8 cellular contexts compared by ENCODE assay signal in genomic region chrX:40108084-40108958, GRCh38. TPM values are rescaled to one million over a fixed set of nuclear protein-coding genes. Genes with fewer than 3 reads are reported as not detected.
DNase-seq lines count a peak whose midpoint lies in the region; ATAC-seq and TF ChIP-seq lines count a peak whose summit lies in the region.

No MANE protein-coding gene starts in this region.

- H2AFZ ChIP-seq in IMR-90 (replicated peaks; ENCODE audit: low read length, poor library complexity), result peak overlapping the region; percentile 83

- TF ChIP-seq RAD21 in IMR-90 (IDR thresholded peaks at IDR 0.05; ENCODE audit: low read length), result no peak

- peak overlapping the region; percentile 71 for H3K27ac ChIP-seq in IMR-90 (ENCODE audit: insufficient read depth, low read length)

- H3K4ac ChIP-seq in IMR-90 (ENCODE audit: low read depth, low read length), result peak overlapping the region; percentile 63

- no peaks in the 10 kb centered on the region; a peak in 1 of 4 replicates for H3K79me1 ChIP-seq in IMR-90 (ENCODE audit: low read depth in 1 of 2, low read length in 2 of 2)

- H3K4me1 ChIP-seq in IMR-90 (ENCODE audit: control insufficient read depth, insufficient read depth, low read length), result peaks cover 10% of the 10 kb centered on the region
- H3K4me1 ChIP-seq in skeletal muscle satellite cell (ENCODE audit: control insufficient read depth, insufficient read depth, low read length), result peaks cover 32% of the 10 kb centered on the region

- TF ChIP-seq CTCF in IMR-90 (conservative IDR thresholded peaks at IDR 0.05; ENCODE audit: low read depth, low read length), result no peak

- H4K91ac ChIP-seq in IMR-90 (ENCODE audit: insufficient read depth, low read depth, low read length), result peak overlapping the region; percentile 21; the same call in 1 of the 2 replicates

- peak overlapping the region; percentile 21; the same call in 1 of the 2 replicates for H2BK20ac ChIP-seq in IMR-90 (ENCODE audit: low read depth, low read length)

- in situ Hi-C loops in IMR-90 (cut with MboI; ENCODE audit: low sequenced_read_pairs), result loop anchor here (5.0 kb wide), 1 partner anchor 64 kb away; no protein-coding TSS in a partner anchor

- H3K9me1 ChIP-seq in IMR-90 (ENCODE audit: insufficient read depth, low read length), result no peaks in the 10 kb centered on the region

- WGBS in IMR-90 (ENCODE audit: extremely low coverage in 2 of 2, insufficient read length in 1 of 2), 2 experiments, result 18% methylated on average over 17 of the region's 73 CpGs; no CpG with 5 or more reads in 1 of the 2 experiments

- H2BK15ac ChIP-seq in IMR-90 (ENCODE audit: low read depth, low read length), result no peak overlapping the region

- peak overlapping the region; percentile 53 for H2AK9ac ChIP-seq in IMR-90 (replicated peaks; ENCODE audit: low read depth, low read length, poor library complexity)

- no peak overlapping the region; the same call in 1 of the 2 replicates for H3K18ac ChIP-seq in IMR-90 (ENCODE audit: low read depth, low read length)

- peak overlapping the region; percentile 19; the same call in 1 of the 2 replicates for H2BK120ac ChIP-seq in IMR-90 (ENCODE audit: low read depth, low read length)

- TF ChIP-seq POLR2A in IMR-90 (IDR thresholded peaks at IDR 0.05; ENCODE audit: low read depth, low read length), result no peak

- no peak overlapping the region for H3K14ac ChIP-seq in IMR-90 (replicated peaks; ENCODE audit: low read depth, low read length)

- H4K8ac ChIP-seq in IMR-90 (ENCODE audit: low read depth in 2 of 2, low read length in 2 of 2), result peak overlapping the region in 1 of 2 experiments; percentile 35; a peak in 1 of 4 replicates

- no peaks in the 10 kb centered on the region for H3K36me3 ChIP-seq in IMR-90 (ENCODE audit: control insufficient read depth, insufficient read depth, low read length)
- no peaks in the 10 kb centered on the region for H3K36me3 ChIP-seq in skeletal muscle satellite cell (ENCODE audit: insufficient read depth, low read length)

- no peaks in the 10 kb centered on the region for H4K20me1 ChIP-seq in IMR-90 (ENCODE audit: insufficient read depth, low read length)

- peak overlapping the region; percentile 46 for H3K9ac ChIP-seq in IMR-90 (ENCODE audit: low read depth, low read length)
- peak overlapping the region; percentile 51 for H3K9ac ChIP-seq in skeletal muscle satellite cell (ENCODE audit: low read depth, low read length)

- dilution Hi-C loops in IMR-90 (cut with HindIII; ENCODE audit: low sequenced_read_pairs, unreplicated experiment), result no loop called here

- intact Hi-C loops in IMR-90 (cut with micrococcal nuclease), result loop anchor here (5.0 kb wide), 2 partner anchors 34 to 139 kb away; no protein-coding TSS in a partner anchor

- no TSS peak for BruUV-seq in IMR-90 (replicated peaks; lab: Mats Ljungman, UMichigan)

- POLR2A ChIA-PET in IMR-90 (lab: Charles Lee; ENCODE audit: unreplicated experiment), result no interaction called here

- CTCF ChIA-PET in IMR-90 (lab: Yijun Ruan, JAX), result no interaction called here

- no peak overlapping the region for H4K5ac ChIP-seq in IMR-90 (ENCODE audit: low read depth, low read length)

- peak overlapping the region; percentile 85 for H3K4me2 ChIP-seq in IMR-90 (ENCODE audit: low read depth, low read length)
- H3K4me2 ChIP-seq in skeletal muscle satellite cell (ENCODE audit: low read length), result peak overlapping the region; percentile 90

- peak overlapping the region; percentile 52; the same call in 1 of the 2 replicates for H3K23ac ChIP-seq in IMR-90 (ENCODE audit: low read depth, low read length)

- H2AK5ac ChIP-seq in IMR-90 (ENCODE audit: low read depth, low read length), result no peak overlapping the region

- no peak overlapping the region for H3K56ac ChIP-seq in IMR-90 (ENCODE audit: extremely low read depth, insufficient read depth, low read length)

- no peaks in the 10 kb centered on the region for H3K9me3 ChIP-seq in IMR-90 (ENCODE audit: control insufficient read depth, insufficient read depth, low read length)
- peaks cover 12% of the 10 kb centered on the region for H3K9me3 ChIP-seq in iPS-18c (ENCODE audit: control insufficient read depth, insufficient read depth, low read length)
- H3K9me3 ChIP-seq in skeletal muscle satellite cell (replicated peaks; ENCODE audit: low read length), result no peaks in the 10 kb centered on the region

- H3K4me3 ChIP-seq in IMR-90 (ENCODE audit: insufficient read depth, low read depth, low read length) (peak overlapping the region; percentile 49), iPS-18c (ENCODE audit: insufficient read depth, low read depth, low read length) (peak overlapping the region; percentile 55), skeletal muscle satellite cell (ENCODE audit: low read length) (peak overlapping the region; percentile 74)

- DNase-seq in COLO668 (lab: John Stamatoyannopoulos, UW; ENCODE audit: unreplicated experiment) (peak; percentile 88), IMR-90 (no peak), anterior cingulate cortex (lab: John Stamatoyannopoulos, UW) (peak in 37 of 58 donors; percentile 2 to 63 (median 26)), mesenteric fat pad (ENCODE audit: low spot score) (no peak)

- ATAC-seq in IMR-90 (ENCODE audit: low read depth) (0 out of 2 replicates have a peak, but pooled peaks have one; percentile 1), GM18868 (IDR thresholded peaks at IDR 0.05; ENCODE audit: unreplicated experiment) (no peak), GM21737 (IDR thresholded peaks at IDR 0.05; ENCODE audit: unreplicated experiment) (no peak)

- H3K27me3 ChIP-seq in IMR-90 (ENCODE audit: control insufficient read depth, insufficient read depth, low read length) (peaks cover 4% of the 10 kb centered on the region; the same call in 1 of the 2 replicates), skeletal muscle satellite cell (ENCODE audit: control insufficient read depth, insufficient read depth, low read length) (peaks cover 21% of the 10 kb centered on the region)

- peak overlapping the region; percentile 53 for H2BK5ac ChIP-seq in IMR-90 (ENCODE audit: low read depth, low read length, poor library complexity, severe bottlenecking)

TF ChIP-seq in IMR-90, 13 proteins besides CTCF, POLR2A, EP300 and RAD21:
- TF ChIP-seq MXI1 (IDR thresholded peaks at IDR 0.05; ENCODE audit: borderline replicate concordance, low read depth, low read length), result no peak

RNA-seq across cellular contexts. Expression of gene BCOR, which starts 10.6 kb away (rescaled TPM):
- total RNA-seq in IMR-90 (2012; rRNA removed) (7.5 and 8.9 TPM in 2 replicates), mesenteric fat pad (20.5 TPM)
- 7.9 and 9.0 TPM in 2 replicates for polyA plus RNA-seq in IMR-90 (2012; rRNA removed)
- 5.3 and 6.2 TPM in 2 replicates for polyA plus RNA-seq in IMR-90 (2012; cell fraction: cytosol; rRNA removed)
- polyA plus RNA-seq in IMR-90 (2012; cell fraction: nucleus; rRNA removed; ENCODE audit: low replicate concordance), result 7.8 and 17.4 TPM in 2 replicates
- total RNA-seq in skeletal muscle satellite cell (2012; rRNA removed), result 5.6 and 7.0 TPM in 2 replicates

Comparison
In these comparisons a context has a peak if more than half of its experiments do, and no peak if none do; other contexts are left out.
1. DNase-seq: peak in COLO668 (single experiment) and anterior cingulate cortex (37 of 58); none in IMR-90 (single experiment) and mesenteric fat pad (single experiment).
2. Peak in every context shown above with its lines, with median percentiles within 50 percentile points of each other: H3K4me3 ChIP-seq.